Comparison of ENCODE assay signal across 26 cellular contexts in the genomic region with DNA sequence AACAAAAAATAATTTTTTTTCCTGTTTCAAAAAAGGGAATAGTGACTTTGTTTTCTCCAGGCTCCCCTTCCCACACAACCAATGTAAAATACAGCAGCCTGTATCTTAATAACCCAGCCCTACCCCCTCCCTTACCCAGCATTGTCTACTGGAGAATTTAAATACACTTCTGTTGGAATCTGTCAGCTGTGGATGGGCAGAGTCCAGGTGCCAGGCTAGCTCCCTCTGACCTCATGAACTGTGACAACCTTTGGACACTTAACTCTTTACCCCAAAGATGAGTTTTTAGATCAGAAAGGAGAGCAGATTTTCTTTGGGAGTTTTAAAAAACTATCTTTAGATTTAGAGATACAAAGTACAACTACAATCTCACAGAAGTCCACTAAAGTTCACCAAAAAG. TPM values are rescaled to one million over a fixed set of nuclear protein-coding genes. Genes with fewer than 3 reads are reported as not detected.
DNase-seq lines count a peak whose midpoint lies in the region; ATAC-seq, FAIRE-seq and TF ChIP-seq lines count a peak whose summit lies in the region.
"Had no signal": no experiment of that assay in that cellular context is flagged by ENCODE, and none has a peak within 500 bp of the region (broad histone marks: within the 10 kb centered on the region; RNA-seq: fewer than 3 reads in every experiment).

No MANE protein-coding gene starts in this region.

- H3K9ac ChIP-seq in neural progenitor cell (no peak overlapping the region), trophoblast cell (ENCODE audit: low read length) (no peak overlapping the region)
- H3K9ac ChIP-seq: BLaER1 treated with 17β-estradiol and CSF1 and Interleukin-3, amounts not matched to agents 10 nM and 100 nM had no signal

- H3K27me3 ChIP-seq in hepatocyte = no peaks in the 10 kb centered on the region
- no peaks in the 10 kb centered on the region for H3K27me3 ChIP-seq in neural progenitor cell
- H3K27me3 ChIP-seq in trophoblast cell (ENCODE audit: insufficient read depth, low read length) = no peaks in the 10 kb centered on the region
- H3K27me3 ChIP-seq: BLaER1 treated with 17β-estradiol and CSF1 and Interleukin-3, amounts not matched to agents 10 nM and 100 nM; esophagus squamous epithelium; spleen; stomach; transverse colon had no signal

- TF ChIP-seq POLR2A in GM12891 (IDR thresholded peaks at IDR 0.05; ENCODE audit: low read depth, low read length) = 0 out of 2 replicates have a peak, but pooled peaks have one; percentile 11

- H3K4me2 ChIP-seq in hepatocyte = no peak overlapping the region
- no peak overlapping the region for H3K4me2 ChIP-seq in neural progenitor cell
- H3K4me2 ChIP-seq in trophoblast cell (ENCODE audit: low read length) = no peak overlapping the region
- H3K4me2 ChIP-seq: BLaER1 treated with 17β-estradiol and CSF1 and Interleukin-3, amounts not matched to agents 10 nM and 100 nM had no signal

- ATAC-seq in activated naive CD4-positive, alpha-beta T cell treated with anti-CD3 and anti-CD28 coated beads, Interleukin-2, amount 50 U/mL, for 72 hours = no peak
- ATAC-seq: mucosa of descending colon had no signal

- H3K18ac ChIP-seq in trophoblast cell (ENCODE audit: low read length) = no peak overlapping the region

- H3K36me3 Mint-ChIP-seq in activated naive CD4-positive, alpha-beta T cell treated with anti-CD3 and anti-CD28 coated beads, Interleukin-2, amount 50 U/mL, for 72 hours = peaks cover 0 to 10% of the 10 kb centered on the region in 2 donors
- peaks cover 41% of the 10 kb centered on the region for H3K36me3 Mint-ChIP-seq in activated naive CD4-positive, alpha-beta T cell treated with anti-CD3 and anti-CD28 coated beads, Interleukin-2, amount 10 ng/mL, durations not matched to agents 7 days and 5 days
- peaks cover 27% of the 10 kb centered on the region for H3K36me3 Mint-ChIP-seq in neural progenitor cell

- H3K9me3 ChIP-seq in hepatocyte (ENCODE audit: low read depth) = no peaks in the 10 kb centered on the region
- no peaks in the 10 kb centered on the region for H3K9me3 ChIP-seq in neural progenitor cell (ENCODE audit: low read depth)
- H3K9me3 ChIP-seq in trophoblast cell (ENCODE audit: insufficient read depth, low read depth, low read length) = no peaks in the 10 kb centered on the region
- H3K9me3 ChIP-seq: BLaER1 treated with 17β-estradiol and CSF1 and Interleukin-3, amounts not matched to agents 10 nM and 100 nM; esophagus squamous epithelium; mucosa of descending colon; spleen; stomach; transverse colon had no signal

- no peaks in the 10 kb centered on the region for H3K9me3 Mint-ChIP-seq in activated naive CD4-positive, alpha-beta T cell treated with anti-CD3 and anti-CD28 coated beads, Interleukin-2, amount 50 U/mL, for 72 hours
- H3K9me3 Mint-ChIP-seq in activated naive CD4-positive, alpha-beta T cell treated with anti-CD3 and anti-CD28 coated beads, Interleukin-2, amount 10 ng/mL, durations not matched to agents 7 days and 5 days = no peaks in the 10 kb centered on the region
- no peaks in the 10 kb centered on the region for H3K9me3 Mint-ChIP-seq in neural progenitor cell
- H3K9me3 Mint-ChIP-seq: activated naive CD8-positive, alpha-beta T cell treated with anti-CD3 and anti-CD28 coated beads, Interleukin-2, amount 10 ng/mL, durations not matched to agents 7 days and 5 days; activated T-helper 1 cell treated with anti-CD3 and anti-CD28 coated beads, Interleukin-12 subunit alpha, Interleukin-12 subunit beta, Interleukin-2, Interleukin-4 antibody, amounts not matched to agents 30 ng/mL and 10 ng/mL and 1 ng/mL, durations not matched to agents 14 hours and 24 hours and 36 hours had no signal

- peaks cover 59% of the 10 kb centered on the region for H3F3A ChIP-seq in neural progenitor cell (ENCODE audit: low read depth)

- no peak overlapping the region for H3K27ac ChIP-seq in hepatocyte
- peak overlapping the region; percentile 31 for H3K27ac ChIP-seq in neural progenitor cell
- no peak overlapping the region for H3K27ac ChIP-seq in trophoblast cell (ENCODE audit: low read depth, low read length)
- H3K27ac ChIP-seq: BLaER1 treated with 17β-estradiol and CSF1 and Interleukin-3, amounts not matched to agents 10 nM and 100 nM; esophagus squamous epithelium; stomach; transverse colon had no signal

- no peak overlapping the region for H3K4me3 Mint-ChIP-seq in activated naive CD4-positive, alpha-beta T cell treated with anti-CD3 and anti-CD28 coated beads, Interleukin-2, amount 10 ng/mL, durations not matched to agents 7 days and 5 days
- H3K4me3 Mint-ChIP-seq in neural progenitor cell = no peak overlapping the region
- H3K4me3 Mint-ChIP-seq: activated naive CD8-positive, alpha-beta T cell treated with anti-CD3 and anti-CD28 coated beads, Interleukin-2, amount 10 ng/mL, durations not matched to agents 7 days and 5 days; activated T-helper 1 cell treated with anti-CD3 and anti-CD28 coated beads, Interleukin-12 subunit alpha, Interleukin-12 subunit beta, Interleukin-2, Interleukin-4 antibody, amounts not matched to agents 30 ng/mL and 10 ng/mL and 1 ng/mL, durations not matched to agents 14 hours and 24 hours and 36 hours had no signal

- H3K4me1 Mint-ChIP-seq in activated naive CD4-positive, alpha-beta T cell treated with anti-CD3 and anti-CD28 coated beads, Interleukin-2, amount 10 ng/mL, durations not matched to agents 7 days and 5 days = no peaks in the 10 kb centered on the region
- no peaks in the 10 kb centered on the region for H3K4me1 Mint-ChIP-seq in neural progenitor cell

- no peaks in the 10 kb centered on the region for H3K4me1 ChIP-seq in hepatocyte (ENCODE audit: insufficient read depth)
- peaks cover 3% of the 10 kb centered on the region for H3K4me1 ChIP-seq in neural progenitor cell
- no peaks in the 10 kb centered on the region for H3K4me1 ChIP-seq in trophoblast cell (ENCODE audit: control insufficient read depth in 1 of 2, insufficient read depth in 2 of 2, low read length in 2 of 2)
- H3K4me1 ChIP-seq: esophagus squamous epithelium, transverse colon had no signal

- H2BK120ac ChIP-seq in trophoblast cell (ENCODE audit: insufficient read depth, low read length, poor library complexity) = no peak overlapping the region

- no peak overlapping the region for H3K23ac ChIP-seq in trophoblast cell (ENCODE audit: low read length)

- H3K4ac ChIP-seq in trophoblast cell (ENCODE audit: low read depth, low read length) = no peak overlapping the region

- H4K8ac ChIP-seq in trophoblast cell (ENCODE audit: low read depth, low read length) = no peak overlapping the region

- no peaks in the 10 kb centered on the region for H3K9me2 ChIP-seq in hepatocyte (replicated peaks; ENCODE audit: insufficient read depth)

- FAIRE-seq in GM12891 (lab: Jason Lieb, UNC) (no peak), RCC 7860 (lab: Jason Lieb, UNC) (no peak)
- FAIRE-seq: TTC549 had no signal

- no peak overlapping the region for H2BK5ac ChIP-seq in trophoblast cell (ENCODE audit: low read depth, low read length, poor library complexity)

- no peak overlapping the region for H4K12ac ChIP-seq in trophoblast cell (ENCODE audit: low read depth, low read length)

- H4K20me1 ChIP-seq in hepatocyte (ENCODE audit: insufficient read depth, poor library complexity, severe bottlenecking) (peaks cover 6% of the 10 kb centered on the region), neural progenitor cell (ENCODE audit: low read depth) (peaks cover 37% of the 10 kb centered on the region)

- H3K4me3 ChIP-seq in hepatocyte (no peak overlapping the region), neural progenitor cell (no peak overlapping the region), trophoblast cell (ENCODE audit: low read depth, low read length) (no peak overlapping the region)
- H3K4me3 ChIP-seq: BLaER1 treated with 17β-estradiol and CSF1 and Interleukin-3, amounts not matched to agents 10 nM and 100 nM; esophagus squamous epithelium; mucosa of descending colon; spleen; stomach; transverse colon had no signal

- H2AFZ ChIP-seq in hepatocyte (no peak overlapping the region), neural progenitor cell (replicated peaks) (no peak overlapping the region), trophoblast cell (ENCODE audit: insufficient read depth, low read length, poor library complexity) (no peak overlapping the region)

- no peak overlapping the region for H2BK12ac ChIP-seq in trophoblast cell (ENCODE audit: low read length)

- TF ChIP-seq CTCF in hepatocyte (IDR thresholded peaks at IDR 0.05; ENCODE audit: poor library complexity) (no peak), neural progenitor cell (IDR thresholded peaks at IDR 0.05) (no peak)

- CTCF ChIA-PET in activated naive CD4-positive, alpha-beta T cell treated with anti-CD3 and anti-CD28 coated beads, Interleukin-2, amount 10 ng/mL, durations not matched to agents 7 days and 5 days (lab: Charles Lee) = no interaction called here

- H3K27ac Mint-ChIP-seq in activated naive CD4-positive, alpha-beta T cell treated with anti-CD3 and anti-CD28 coated beads, Interleukin-2, amount 50 U/mL, for 72 hours = peak overlapping the region; percentile 47 to 56
- H3K27ac Mint-ChIP-seq in activated naive CD4-positive, alpha-beta T cell treated with anti-CD3 and anti-CD28 coated beads, Interleukin-2, amount 10 ng/mL, durations not matched to agents 7 days and 5 days = no peak overlapping the region
- H3K27ac Mint-ChIP-seq in neural progenitor cell = no peak overlapping the region
- H3K27ac Mint-ChIP-seq: activated naive CD8-positive, alpha-beta T cell treated with anti-CD3 and anti-CD28 coated beads, Interleukin-2, amount 10 ng/mL, durations not matched to agents 7 days and 5 days; activated T-helper 1 cell treated with anti-CD3 and anti-CD28 coated beads, Interleukin-12 subunit alpha, Interleukin-12 subunit beta, Interleukin-2, Interleukin-4 antibody, amounts not matched to agents 30 ng/mL and 10 ng/mL and 1 ng/mL, durations not matched to agents 14 hours and 24 hours and 36 hours had no signal

- no peak overlapping the region for H3K14ac ChIP-seq in trophoblast cell (ENCODE audit: low read length)

- no peak overlapping the region for H2AK5ac ChIP-seq in trophoblast cell (ENCODE audit: low read length)

- no peaks in the 10 kb centered on the region for H3K36me3 ChIP-seq in hepatocyte (replicated peaks; ENCODE audit: insufficient read depth, low read depth)
- peaks cover 11% of the 10 kb centered on the region for H3K36me3 ChIP-seq in neural progenitor cell
- peaks cover 5 to 20% of the 10 kb centered on the region in 2 experiments for H3K36me3 ChIP-seq in trophoblast cell (ENCODE audit: control insufficient read depth in 1 of 2, insufficient read depth in 2 of 2, low read length in 2 of 2)

- no peaks in the 10 kb centered on the region for H3K79me1 ChIP-seq in trophoblast cell (ENCODE audit: low read length)

- H4K91ac ChIP-seq in trophoblast cell (ENCODE audit: low read depth, low read length) = no peak overlapping the region

- no peak for DNase-seq in activated naive CD4-positive, alpha-beta T cell treated with anti-CD3 and anti-CD28 coated beads, Interleukin-2, amount 50 U/mL, for 72 hours (ENCODE audit: low spot score in 2 of 2)
- DNase-seq in activated naive CD4-positive, alpha-beta T cell treated with anti-CD3 and anti-CD28 coated beads, Interleukin-2, amount 10 ng/mL, durations not matched to agents 7 days and 5 days = no peak
- DNase-seq in GM12891 (ENCODE audit: insufficient read length, low spot score) (no peak), hepatocyte (ENCODE audit: low spot score) (peak; percentile 12), neural progenitor cell (ENCODE audit: low spot score) (no peak), RCC 7860 (ENCODE audit: low spot score) (no peak), hepatic stellate cell (ENCODE audit: low spot score) (no peak), trophoblast cell (no peak)
- DNase-seq: ACHN; activated naive CD8-positive, alpha-beta T cell treated with anti-CD3 and anti-CD28 coated beads, Interleukin-2, amount 10 ng/mL, durations not matched to agents 7 days and 5 days; effector CD8-positive, alpha-beta T cell; esophagus squamous epithelium; Kasumi-1; mucosa of descending colon; NCI-H1048; NCI-H1930; NCI-H446; OCI-M1; SHP77 treated with DMSO at 0.1 percent for 48 hours; spleen; stimulated activated CD4-positive, alpha-beta T cell treated with anti-CD3 and anti-CD28 coated beads, Interleukin-4, amount 100 ng/mL, for 24 hours; stomach; transverse colon had no signal

- H3K79me2 ChIP-seq in hepatocyte = no peaks in the 10 kb centered on the region
- no peaks in the 10 kb centered on the region for H3K79me2 ChIP-seq in neural progenitor cell (ENCODE audit: low read depth)
- H3K79me2 ChIP-seq in trophoblast cell (ENCODE audit: control insufficient read depth, insufficient read depth, low read length, poor library complexity) = no peaks in the 10 kb centered on the region

- no peaks in the 10 kb centered on the region for H3K27me3 Mint-ChIP-seq in activated naive CD4-positive, alpha-beta T cell treated with anti-CD3 and anti-CD28 coated beads, Interleukin-2, amount 10 ng/mL, durations not matched to agents 7 days and 5 days
- no peaks in the 10 kb centered on the region for H3K27me3 Mint-ChIP-seq in neural progenitor cell (ENCODE audit: insufficient read depth, low read depth)
- H3K27me3 Mint-ChIP-seq: activated naive CD8-positive, alpha-beta T cell treated with anti-CD3 and anti-CD28 coated beads, Interleukin-2, amount 10 ng/mL, durations not matched to agents 7 days and 5 days had no signal

RNA-seq across cellular contexts. Expression of gene DDX6, which starts 42.9 kb away (rescaled TPM):
- total RNA-seq in activated naive CD4-positive, alpha-beta T cell treated with anti-CD3 and anti-CD28 coated beads, Interleukin-2, amount 50 U/mL, for 72 hours = 100 to 1,000 TPM; 180 to 239 TPM
- 27.3 TPM for polyA plus RNA-seq in GM12891 (2012; ENCODE audit: low read depth, missing spikeins)
- 111 and 122 TPM in 2 replicates for total RNA-seq in hepatocyte
- polyA plus RNA-seq in hepatocyte = 16.4 and 17.3 TPM in 2 replicates
- 191 and 332 TPM in 2 replicates for total RNA-seq in neural progenitor cell (ENCODE audit: low replicate concordance)
- 102 and 104 TPM in 2 replicates for polyA plus RNA-seq in trophoblast cell (2013)

Comparison
In these comparisons a context has a peak if more than half of its experiments do, and no peak if none do; other contexts are left out.
1. H3K27ac Mint-ChIP-seq: peak in activated naive CD4-positive, alpha-beta T cell treated with anti-CD3 and anti-CD28 coated beads, Interleukin-2, amount 50 U/mL, for 72 hours (2 of 2); none in activated naive CD4-positive, alpha-beta T cell treated with anti-CD3 and anti-CD28 coated beads, Interleukin-2, amount 10 ng/mL, durations not matched to agents 7 days and 5 days (single experiment) and neural progenitor cell (single experiment).